11 cellular contexts compared by ENCODE assay signal in genomic region chr5:123520677-123521247, GRCh38. TPM values are rescaled to one million over a fixed set of nuclear protein-coding genes. Genes with fewer than 3 reads are reported as not detected.
DNase-seq lines count a peak whose midpoint lies in the region; ATAC-seq and TF ChIP-seq lines count a peak whose summit lies in the region.
"Had no signal": no experiment of that assay in that cellular context is flagged by ENCODE, and none has a peak within 500 bp of the region (broad histone marks: within the 10 kb centered on the region; RNA-seq: fewer than 3 reads in every experiment).

No MANE protein-coding gene starts in this region.

- H3K27ac Mint-ChIP-seq in naive B cell, result peak overlapping the region in 5 of 6 donors; percentile 14 to 97 (median 71)
- H3K27ac Mint-ChIP-seq in chondrocyte (ENCODE audit: unreplicated experiment), result no peak overlapping the region
- no peak overlapping the region for H3K27ac Mint-ChIP-seq in activated T-cell treated with anti-CD3 and anti-CD28 coated beads, Interleukin-2, amount 50 U/mL, for 72 hours

- no peak for TF ChIP-seq CTCF in chondrocyte (IDR thresholded peaks at IDR 0.05)

- H3K4me1 Mint-ChIP-seq in naive B cell (peaks cover 48 to 87% (median 74%) of the 10 kb centered on the region in 3 donors), chondrocyte (ENCODE audit: low read depth) (peaks cover 40% of the 10 kb centered on the region)
- peaks cover 60% of the 10 kb centered on the region for H3K4me1 Mint-ChIP-seq in activated T-cell treated with anti-CD3 and anti-CD28 coated beads, Interleukin-2, amount 50 U/mL, for 72 hours (ENCODE audit: low read depth)

- ATAC-seq in GM18907 (IDR thresholded peaks at IDR 0.05; ENCODE audit: unreplicated experiment) (peak; percentile 59), GM21786 (IDR thresholded peaks at IDR 0.05; ENCODE audit: unreplicated experiment) (peak; percentile 53), HG03159 (IDR thresholded peaks at IDR 0.05; ENCODE audit: unreplicated experiment) (peak; percentile 71), naive B cell (ENCODE audit: low read depth in 2 of 2) (peak; percentile 53 to 59)
- ATAC-seq in activated T-cell treated with anti-CD3 and anti-CD28 coated beads, Interleukin-2, amount 50 U/mL, for 72 hours (replicated peaks in 1 of 2), result no peak

- DNase-seq in naive B cell (peak; percentile 31), chondrocyte (ENCODE audit: low spot score) (no peak), GM19240 (ENCODE audit: insufficient read length, low spot score) (no peak)
- no peak for DNase-seq in activated CD4-positive, alpha-beta T cell treated with anti-CD3 and anti-CD28 coated beads, Interleukin-2, amount 50 U/mL, for 48 hours
- DNase-seq in activated T-cell treated with anti-CD3 and anti-CD28 coated beads, Interleukin-2, amount 50 U/mL, for 72 hours, result no peak
- DNase-seq: erythroblast, NCI-H2029, trophoblast cell had no signal

- H3K9me3 Mint-ChIP-seq in naive B cell (peaks cover 0 to 3% (median 0%) of the 10 kb centered on the region in 7 donors), chondrocyte (ENCODE audit: low read depth) (no peaks in the 10 kb centered on the region)
- H3K9me3 Mint-ChIP-seq in activated T-cell treated with anti-CD3 and anti-CD28 coated beads, Interleukin-2, amount 50 U/mL, for 72 hours, result no peaks in the 10 kb centered on the region

- H3K4me3 Mint-ChIP-seq in naive B cell (peak overlapping the region; percentile 61 to 85 (median 79)), chondrocyte (ENCODE audit: unreplicated experiment) (no peak overlapping the region)
- H3K4me3 Mint-ChIP-seq in activated T-cell treated with anti-CD3 and anti-CD28 coated beads, Interleukin-2, amount 50 U/mL, for 72 hours, result no peak overlapping the region

- H3K27me3 Mint-ChIP-seq in naive B cell, result no peaks in the 10 kb centered on the region
- H3K27me3 Mint-ChIP-seq in chondrocyte (ENCODE audit: low read depth), result no peaks in the 10 kb centered on the region
- no peaks in the 10 kb centered on the region for H3K27me3 Mint-ChIP-seq in activated T-cell treated with anti-CD3 and anti-CD28 coated beads, Interleukin-2, amount 50 U/mL, for 72 hours (ENCODE audit: low read depth)

- H3K36me3 Mint-ChIP-seq in naive B cell (no peaks in the 10 kb centered on the region), chondrocyte (ENCODE audit: low read depth) (no peaks in the 10 kb centered on the region)
- peaks cover 0 to 3% of the 10 kb centered on the region in 2 donors for H3K36me3 Mint-ChIP-seq in activated T-cell treated with anti-CD3 and anti-CD28 coated beads, Interleukin-2, amount 50 U/mL, for 72 hours (ENCODE audit: insufficient read depth in 2 of 2)

RNA-seq across cellular contexts. Expression of gene CSNK1G3, which starts 8.8 kb away (rescaled TPM):
- 100 to 1,000 TPM in 4 of 6 donors, 10 to 100 TPM in 2; 92.2 to 123 (median 109) TPM for polyA plus RNA-seq in naive B cell (ENCODE audit: low read depth in 6 of 6)
- 39.4 to 46.6 TPM (median 42.2 TPM) in 3 replicates for total RNA-seq in chondrocyte
- total RNA-seq in activated T-cell treated with anti-CD3 and anti-CD28 coated beads, Interleukin-2, amount 50 U/mL, for 72 hours, result 10 to 100 TPM; 56.2 to 58.5 TPM

Comparison
In these comparisons a context has a peak if more than half of its experiments do, and no peak if none do; other contexts are left out.
1. ATAC-seq: peak in GM18907 (single experiment), GM21786 (single experiment), HG03159 (single experiment) and naive B cell (2 of 2); none in activated T-cell treated with anti-CD3 and anti-CD28 coated beads, Interleukin-2, amount 50 U/mL, for 72 hours (0 of 2).
2. H3K27ac Mint-ChIP-seq: peak in naive B cell (5 of 6); none in chondrocyte (single experiment) and activated T-cell treated with anti-CD3 and anti-CD28 coated beads, Interleukin-2, amount 50 U/mL, for 72 hours (single experiment).
3. H3K4me3 Mint-ChIP-seq: peak in naive B cell (8 of 8); none in chondrocyte (single experiment) and activated T-cell treated with anti-CD3 and anti-CD28 coated beads, Interleukin-2, amount 50 U/mL, for 72 hours (0 of 2).